1 cellular context compared by ENCODE assay signal in genomic region chr17:2366747-2367494, GRCh38.
TF ChIP-seq lines count a peak whose summit lies in the region.

No MANE protein-coding gene starts in this region.

TF ChIP-seq in GM23338, 12 proteins besides CTCF, POLR2A, EP300 and RAD21 (continued from another document):
- TF ChIP-seq ETS1 (IDR thresholded peaks at IDR 0.05) (no peak), ZNF462 (CRISPR knock-in tag; IDR thresholded peaks at IDR 0.05) (no peak), REST (IDR thresholded peaks at IDR 0.05; ENCODE audit: unreplicated experiment) (no peak), JUNB (IDR thresholded peaks at IDR 0.05; ENCODE audit: unreplicated experiment) (no peak)
TF ChIP-seq in GM23338: peak in this region for 0.
